Comparison of ENCODE assay signal across 8 cellular contexts in genomic region chr2:74715880-74716279, GRCh38.
A peak's percentile ranks its signal among the peaks of the same experiment; 100 is the strongest.
DNase-seq lines count a peak whose midpoint lies in the region; ATAC-seq and TF ChIP-seq lines count a peak whose summit lies in the region.

No MANE protein-coding gene starts in this region.

- DNase-seq in esophagus muscularis mucosa (ENCODE audit: extremely low spot score) (peak; percentile 24), psoas muscle (no peak), NCI-H446 treated with DMSO at 0.1 percent for 48 hours (lab: John Stamatoyannopoulos, UW) (no peak), Kasumi-1 (lab: John Stamatoyannopoulos, UW) (no peak)
- DNase-seq in activated naive CD4-positive, alpha-beta T cell treated with anti-CD3 and anti-CD28 coated beads, Interleukin-2, amount 50 U/mL, for 16 hours: no peak

- 0 out of 2 replicates have a peak overlapping the region, but pooled peaks have one; percentile 42 for H3K9ac ChIP-seq in OCI-LY3 (ENCODE audit: low read length)

- H3F3A ChIP-seq in DOHH2 (ENCODE audit: control insufficient read depth, insufficient read depth): no peaks in the 10 kb centered on the region

- intact Hi-C loops in esophagus muscularis mucosa (cut with DNase I): loop anchor here (1.0 kb wide), 1 partner anchor 160 kb away; no protein-coding TSS in a partner anchor
- intact Hi-C loops in psoas muscle (cut with DNase I): loop anchor here (2.0 to 5.0 kb wide), 3 partner anchors 119 to 161 kb away; partner anchors contain the start of gene HK2 (in 1 of the 2)

- peak overlapping the region; percentile 82 for H3K4me2 ChIP-seq in DOHH2 (ENCODE audit: low read length)
- H3K4me2 ChIP-seq in OCI-LY3 (ENCODE audit: low read length): peak overlapping the region; percentile 99

- no peaks in the 10 kb centered on the region for H3K79me2 ChIP-seq in DOHH2 (ENCODE audit: control insufficient read depth, low read length)
- no peaks in the 10 kb centered on the region for H3K79me2 ChIP-seq in OCI-LY3 (ENCODE audit: low read length)

- peaks cover 45% of the 10 kb centered on the region for H3K27me3 ChIP-seq in DOHH2 (ENCODE audit: control insufficient read depth, low read length)
- peaks cover 40% of the 10 kb centered on the region for H3K27me3 ChIP-seq in OCI-LY3 (ENCODE audit: low read depth, low read length)
- peaks cover 0 to 23% (median 0%) of the 10 kb centered on the region in 4 donors for H3K27me3 ChIP-seq in esophagus muscularis mucosa
- H3K27me3 ChIP-seq in psoas muscle (ENCODE audit: insufficient read depth in 3 of 3, low read length in 2 of 3): peaks cover 0 to 4% (median 0%) of the 10 kb centered on the region in 3 donors

- peaks cover 8% of the 10 kb centered on the region; the same call in 1 of the 2 replicates for H3K4me1 ChIP-seq in DOHH2 (ENCODE audit: control insufficient read depth, low read length)
- H3K4me1 ChIP-seq in OCI-LY3 (ENCODE audit: low read length): peaks cover 5% of the 10 kb centered on the region
- peaks cover 5 to 14% (median 12%) of the 10 kb centered on the region in 4 donors for H3K4me1 ChIP-seq in esophagus muscularis mucosa
- peaks cover 18% of the 10 kb centered on the region for H3K4me1 ChIP-seq in psoas muscle

- H3K36me3 ChIP-seq in DOHH2 (ENCODE audit: control insufficient read depth, low read length): no peaks in the 10 kb centered on the region
- H3K36me3 ChIP-seq in OCI-LY3 (replicated peaks; ENCODE audit: low read depth, low read length): no peaks in the 10 kb centered on the region
- no peaks in the 10 kb centered on the region for H3K36me3 ChIP-seq in esophagus muscularis mucosa
- H3K36me3 ChIP-seq in psoas muscle (ENCODE audit: insufficient read depth in 1 of 2, low read depth in 1 of 2): no peaks in the 10 kb centered on the region

- TF ChIP-seq EP300 in esophagus muscularis mucosa (IDR thresholded peaks at IDR 0.05): no peak

- 54% methylated on average over 6 of the region's 6 CpGs for WGBS in esophagus muscularis mucosa
- 52 to 66% (median 53%) methylated on average over 6 of the region's 6 CpGs for WGBS in psoas muscle, 3 donors

- H3K27ac ChIP-seq in DOHH2 (ENCODE audit: low read depth, low read length) (no peak overlapping the region), OCI-LY3 (ENCODE audit: low read length) (no peak overlapping the region), esophagus muscularis mucosa (replicated peaks in 1 of 4) (peak overlapping the region in 1 of 4 donors; percentile 74), psoas muscle (no peak overlapping the region)

- no peak for TF ChIP-seq POLR2A in esophagus muscularis mucosa (IDR thresholded peaks at IDR 0.05; ENCODE audit: low read depth)

- TF ChIP-seq CTCF in DOHH2 (IDR thresholded peaks at IDR 0.05; ENCODE audit: low read depth, low read length, poor library complexity, severe bottlenecking) (no peak), OCI-LY3 (IDR thresholded peaks at IDR 0.05; ENCODE audit: low read depth, low read length) (no peak), esophagus muscularis mucosa (IDR thresholded peaks at IDR 0.05) (no peak), psoas muscle (IDR thresholded peaks at IDR 0.05) (no peak)

- H3K9me3 ChIP-seq in DOHH2 (ENCODE audit: control insufficient read depth, insufficient read depth, low read length) (no peaks in the 10 kb centered on the region), OCI-LY3 (ENCODE audit: insufficient read depth, low read length) (no peaks in the 10 kb centered on the region), esophagus muscularis mucosa (no peaks in the 10 kb centered on the region), psoas muscle (no peaks in the 10 kb centered on the region)

- ATAC-seq in psoas muscle (no peak), GM18861 (IDR thresholded peaks at IDR 0.05; ENCODE audit: unreplicated experiment) (no peak)

- no peaks in the 10 kb centered on the region for H4K20me1 ChIP-seq in DOHH2 (ENCODE audit: control insufficient read depth, insufficient read depth, low read depth, low read length)
- H4K20me1 ChIP-seq in OCI-LY3 (ENCODE audit: insufficient read depth, low read length): no peaks in the 10 kb centered on the region

- peak overlapping the region; percentile 92 for H2AFZ ChIP-seq in OCI-LY3 (ENCODE audit: low read depth, low read length)

- H3K9me2 ChIP-seq in DOHH2 (replicated peaks; ENCODE audit: control insufficient read depth, low read length): no peaks in the 10 kb centered on the region

- no peak overlapping the region; the same call in 1 of the 2 replicates for H3K4me3 ChIP-seq in DOHH2 (ENCODE audit: low read length)
- H3K4me3 ChIP-seq in OCI-LY3 (ENCODE audit: low read length): peak overlapping the region; percentile 85
- H3K4me3 ChIP-seq in esophagus muscularis mucosa: peak overlapping the region; percentile 55 to 65 (median 57)
- peak overlapping the region; percentile 81 for H3K4me3 ChIP-seq in psoas muscle
